Comparison of ENCODE assay signal across 29 cellular contexts in genomic region chr2:162241571-162241970, GRCh38. TPM values are rescaled to one million over a fixed set of nuclear protein-coding genes. Genes with fewer than 3 reads are reported as not detected.
DNase-seq lines count a peak whose midpoint lies in the region; ATAC-seq and TF ChIP-seq lines count a peak whose summit lies in the region.
"Had no signal": no experiment of that assay in that cellular context is flagged by ENCODE, and none has a peak within 500 bp of the region (broad histone marks: within the 10 kb centered on the region; RNA-seq: fewer than 3 reads in every experiment).

No MANE protein-coding gene starts in this region.

- H3K27ac Mint-ChIP-seq in MCF 10A (ENCODE audit: low read depth, unreplicated experiment): peak overlapping the region; percentile 92
- H3K27ac Mint-ChIP-seq: activated naive CD4-positive, alpha-beta T cell treated with anti-CD3 and anti-CD28 coated beads for 36 hours; CD8-positive, alpha-beta memory T cell; naive thymus-derived CD8-positive, alpha-beta T cell had no signal

- peak overlapping the region; percentile 83 for H3K4me2 ChIP-seq in skeletal muscle satellite cell (ENCODE audit: low read length)

- intact Hi-C loops in MCF 10A (cut with micrococcal nuclease) (no loop called here), left ventricle myocardium superior (cut with micrococcal nuclease) (no loop called here)

- no TSS peak for BruUV-seq in MCF 10A (replicated peaks; lab: Mats Ljungman, UMichigan)

- no peaks in the 10 kb centered on the region for H3K9me3 Mint-ChIP-seq in MCF 10A (ENCODE audit: unreplicated experiment)
- H3K9me3 Mint-ChIP-seq: activated naive CD4-positive, alpha-beta T cell treated with anti-CD3 and anti-CD28 coated beads for 36 hours; activated T-cell treated with anti-CD3 and anti-CD28 coated beads, Interleukin-2, amount 50 U/mL, for 4 hours; CD8-positive, alpha-beta memory T cell; naive thymus-derived CD8-positive, alpha-beta T cell had no signal

- H3K36me3 ChIP-seq in skeletal muscle satellite cell (ENCODE audit: insufficient read depth, low read length): peaks cover 32% of the 10 kb centered on the region
- H3K36me3 ChIP-seq: esophagus muscularis mucosa, sigmoid colon had no signal

- CTCF ChIA-PET in MCF 10A (lab: Yijun Ruan, JAX): interaction anchor here (0.5 to 6.8 kb wide), 7 partner anchors 9 to 545 kb away, joined by 3 to 56 read pairs (median 4); no protein-coding TSS in a partner anchor

- POLR2A ChIA-PET in MCF 10A (lab: Yijun Ruan, JAX): interaction anchor here (0.6 to 2.9 kb wide), 10 partner anchors 8 to 77 kb away, joined by 3 to 13 read pairs (median 7); partner anchors contain the start of gene IFIH1

- peak overlapping the region; percentile 95 for H3K9ac ChIP-seq in skeletal muscle satellite cell (ENCODE audit: low read depth, low read length)
- H3K9ac ChIP-seq: parathyroid adenoma had no signal

- no peak for DNase-seq in HFF-Myc (ENCODE audit: extremely low read depth, low read depth)
- no peak for DNase-seq in MCF 10A (ENCODE audit: unreplicated experiment)
- DNase-seq in foreskin fibroblast: no peak
- no peak for DNase-seq in germinal center (ENCODE audit: low spot score)
- no peak for DNase-seq in NCI-H2107 treated with DMSO at 0.1 percent for 48 hours (lab: John Stamatoyannopoulos, UW; ENCODE audit: unreplicated experiment)
- no peak for DNase-seq in left ventricle myocardium superior
- DNase-seq in activated naive CD4-positive, alpha-beta T cell treated with Interleukin-2 at 50 U/mL for 16 hours: no peak
- DNase-seq: activated CD4-positive, alpha-beta T cell treated with anti-CD3 and anti-CD28 coated beads for 1 hour; activated naive CD4-positive, alpha-beta T cell treated with anti-CD3 and anti-CD28 coated beads for 36 hours; activated T-cell treated with anti-CD3 and anti-CD28 coated beads, Interleukin-2, amount 50 U/mL, for 4 hours; anterior cingulate cortex; CD8-positive, alpha-beta memory T cell; effector memory CD4-positive, alpha-beta T cell; GDM1; head of caudate nucleus; Karpas-422; left colon; naive thymus-derived CD8-positive, alpha-beta T cell; NCI-H1694 treated with DMSO at 0.1 percent for 48 hours; NCI-H345; PC-3; SHP77; sigmoid colon; substantia nigra; T-helper 1 cell had no signal

- H3K27me3 ChIP-seq in skeletal muscle satellite cell (ENCODE audit: control insufficient read depth, insufficient read depth, low read length): no peaks in the 10 kb centered on the region
- H3K27me3 ChIP-seq: esophagus muscularis mucosa, sigmoid colon had no signal

- TF ChIP-seq CTCF in HFF-Myc (IDR thresholded peaks at IDR 0.05; ENCODE audit: low read depth, low read length, missing control alignments) (no peak), MCF 10A (IDR thresholded peaks at IDR 0.05; ENCODE audit: unreplicated experiment) (no peak), foreskin fibroblast (IDR thresholded peaks at IDR 0.05; ENCODE audit: low read depth, low read length) (no peak)

- no peaks in the 10 kb centered on the region for H3K9me3 ChIP-seq in skeletal muscle satellite cell (replicated peaks; ENCODE audit: low read length)
- H3K9me3 ChIP-seq: esophagus muscularis mucosa, sigmoid colon had no signal

- H3K4me3 ChIP-seq in HFF-Myc (replicated peaks; ENCODE audit: low read depth, low read length): peak overlapping the region; percentile 63
- H3K4me3 ChIP-seq in foreskin fibroblast (ENCODE audit: low read depth in 1 of 2, low read length in 2 of 2): peak overlapping the region; percentile 60 to 61
- H3K4me3 ChIP-seq in skeletal muscle satellite cell (ENCODE audit: low read length): peak overlapping the region; percentile 73

- ATAC-seq in left ventricle myocardium superior: no peak
- ATAC-seq: activated T-cell treated with anti-CD3 and anti-CD28 coated beads, Interleukin-2, amount 50 U/mL, for 4 hours; left colon; naive thymus-derived CD8-positive, alpha-beta T cell; PC-3 had no signal

- H3K4me1 ChIP-seq in skeletal muscle satellite cell (ENCODE audit: control insufficient read depth, insufficient read depth, low read length): peaks cover 54% of the 10 kb centered on the region
- H3K4me1 ChIP-seq: parathyroid adenoma had no signal

- H3K4me3 Mint-ChIP-seq in MCF 10A (ENCODE audit: unreplicated experiment): peak overlapping the region; percentile 60
- H3K4me3 Mint-ChIP-seq: activated naive CD4-positive, alpha-beta T cell treated with anti-CD3 and anti-CD28 coated beads for 36 hours; activated T-cell treated with anti-CD3 and anti-CD28 coated beads, Interleukin-2, amount 50 U/mL, for 4 hours; CD8-positive, alpha-beta memory T cell; naive thymus-derived CD8-positive, alpha-beta T cell had no signal

- H3K27me3 Mint-ChIP-seq in MCF 10A (ENCODE audit: insufficient read depth, unreplicated experiment): no peaks in the 10 kb centered on the region

- no peaks in the 10 kb centered on the region for H3K36me3 Mint-ChIP-seq in MCF 10A (ENCODE audit: insufficient read depth, unreplicated experiment)
- H3K36me3 Mint-ChIP-seq: CD8-positive, alpha-beta memory T cell; naive thymus-derived CD8-positive, alpha-beta T cell had no signal

- peaks cover 54% of the 10 kb centered on the region for H3K4me1 Mint-ChIP-seq in MCF 10A (ENCODE audit: insufficient read depth, unreplicated experiment)
- H3K4me1 Mint-ChIP-seq: CD8-positive, alpha-beta memory T cell; naive thymus-derived CD8-positive, alpha-beta T cell had no signal

RNA-seq across cellular contexts. Expression of gene FAP, which starts 1.7 kb away (rescaled TPM):
- 8.7 and 12.1 TPM in 2 replicates for total RNA-seq in MCF 10A (2022)
- 66.2 and 94.0 TPM in 2 replicates for total RNA-seq in skeletal muscle satellite cell (2012; rRNA removed)
- total RNA-seq in left ventricle myocardium superior: 1.3 TPM
- total RNA-seq: activated CD8-positive, alpha-beta memory T cell treated with anti-CD3 and anti-CD28 coated beads for 36 hours; activated naive CD4-positive, alpha-beta T cell treated with anti-CD3 and anti-CD28 coated beads for 36 hours; activated T-cell treated with anti-CD3 and anti-CD28 coated beads, Interleukin-2, amount 50 U/mL, for 4 hours; CD8-positive, alpha-beta memory T cell; naive thymus-derived CD8-positive, alpha-beta T cell; PC-3 had no signal
